9 cellular contexts compared by ENCODE assay signal in the genomic region with DNA sequence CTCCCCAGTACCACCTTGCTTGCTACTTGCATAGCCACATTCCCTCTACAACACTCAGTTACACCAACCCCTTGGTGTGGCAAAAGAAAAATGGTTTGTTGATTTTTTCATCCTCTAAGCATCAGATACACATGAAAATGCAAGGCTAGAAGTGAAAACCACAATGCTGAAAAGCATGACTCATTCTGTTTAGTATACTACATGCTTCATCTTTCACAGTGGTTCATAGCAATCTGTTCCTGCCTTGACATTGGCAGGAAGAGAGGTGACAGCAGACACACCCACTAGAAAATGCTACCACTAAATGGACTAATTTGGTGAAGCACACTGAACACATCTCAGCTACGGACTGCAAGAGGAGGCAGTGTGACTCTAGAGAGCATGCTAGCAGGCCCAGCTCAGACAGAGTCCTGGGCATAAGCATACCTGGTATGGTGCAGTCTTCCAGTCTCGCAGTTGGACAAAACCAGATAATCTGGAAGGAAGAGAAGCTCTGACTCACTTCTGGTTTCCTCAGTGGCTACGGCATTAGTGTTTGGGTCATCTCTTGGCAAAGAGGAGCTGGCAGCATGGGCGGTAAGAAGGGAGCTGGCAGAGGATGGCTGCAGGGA. TPM values are rescaled to one million over a fixed set of nuclear protein-coding genes. Genes with fewer than 3 reads are reported as not detected.
DNase-seq lines count a peak whose midpoint lies in the region; ATAC-seq and TF ChIP-seq lines count a peak whose summit lies in the region.
"Had no signal": no experiment of that assay in that cellular context is flagged by ENCODE, and none has a peak within 500 bp of the region (broad histone marks: within the 10 kb centered on the region; RNA-seq: fewer than 3 reads in every experiment).

No MANE protein-coding gene starts in this region.

- peak; percentile 74 for ATAC-seq in HG02588 (IDR thresholded peaks at IDR 0.05; ENCODE audit: unreplicated experiment)

- 0 out of 2 replicates have a peak overlapping the region, but pooled peaks have one; percentile 7 for H3K4me2 ChIP-seq in OCI-LY3 (ENCODE audit: low read length)
- H3K4me2 ChIP-seq: BLaER1 had no signal

- POLR2A ChIA-PET in activated CD4-positive, alpha-beta T cell treated with anti-CD3 and anti-CD28 coated beads, Interleukin-2, amount 10 ng/mL, durations not matched to agents 7 days and 5 days (lab: Charles Lee) = interaction anchor here (0.6 kb wide), 1 partner anchor 57 kb away, joined by 4 read pairs; no protein-coding TSS in a partner anchor

- no peaks in the 10 kb centered on the region for H3K36me3 ChIP-seq in OCI-LY3 (replicated peaks; ENCODE audit: low read depth, low read length)

- no peak for TF ChIP-seq POLR2A in erythroblast (IDR thresholded peaks at IDR 0.05; ENCODE audit: low read length)

- H3K36me3 Mint-ChIP-seq in activated CD4-positive, alpha-beta T cell treated with anti-CD3 and anti-CD28 coated beads, Interleukin-2, amount 10 ng/mL, durations not matched to agents 7 days and 5 days (ENCODE audit: low read depth) = peaks cover 23% of the 10 kb centered on the region

- 0 out of 2 replicates have a peak, but pooled peaks cover 6% of the 10 kb centered on the region for H3K27me3 ChIP-seq in OCI-LY3 (ENCODE audit: low read depth, low read length)

- DNase-seq in activated CD4-positive, alpha-beta T cell treated with anti-CD3 and anti-CD28 coated beads, Interleukin-2, amount 10 ng/mL, durations not matched to agents 7 days and 5 days = peak; percentile 62
- DNase-seq in activated CD4-positive, alpha-beta T cell treated with anti-CD3 and anti-CD28 coated beads for 1 hour = no peak
- DNase-seq in fibroblast of pulmonary artery (ENCODE audit: low read depth) (peak; percentile 63), mesenteric fat pad (ENCODE audit: low spot score) (no peak), NCI-H1417 (lab: John Stamatoyannopoulos, UW) (no peak), erythroblast (lab: John Stamatoyannopoulos, UW) (no peak)

- H3K27ac ChIP-seq in OCI-LY3 (ENCODE audit: low read length) = no peak overlapping the region
- H3K27ac ChIP-seq: BLaER1 had no signal

- no peak overlapping the region for H2AFZ ChIP-seq in OCI-LY3 (ENCODE audit: low read depth, low read length)

- CTCF ChIA-PET in activated CD4-positive, alpha-beta T cell treated with anti-CD3 and anti-CD28 coated beads, Interleukin-2, amount 10 ng/mL, durations not matched to agents 7 days and 5 days (lab: Charles Lee) = interaction anchor here (0.6 to 1.1 kb wide), 4 partner anchors 9 to 37 kb away, joined by 3 read pairs; no protein-coding TSS in a partner anchor

- H3K4me1 Mint-ChIP-seq in activated CD4-positive, alpha-beta T cell treated with anti-CD3 and anti-CD28 coated beads, Interleukin-2, amount 10 ng/mL, durations not matched to agents 7 days and 5 days = peaks cover 50% of the 10 kb centered on the region

- no peaks in the 10 kb centered on the region for H3K9me3 ChIP-seq in OCI-LY3 (ENCODE audit: insufficient read depth, low read length)

- TF ChIP-seq CTCF in OCI-LY3 (IDR thresholded peaks at IDR 0.05; ENCODE audit: low read depth, low read length) (no peak), fibroblast of pulmonary artery (IDR thresholded peaks at IDR 0.05; ENCODE audit: low read length, missing control alignments) (no peak)

- H3K27me3 Mint-ChIP-seq in activated CD4-positive, alpha-beta T cell treated with anti-CD3 and anti-CD28 coated beads, Interleukin-2, amount 10 ng/mL, durations not matched to agents 7 days and 5 days = no peaks in the 10 kb centered on the region

- H3K9ac ChIP-seq in OCI-LY3 (ENCODE audit: low read length) = no peak overlapping the region
- H3K9ac ChIP-seq: BLaER1 had no signal

- no peaks in the 10 kb centered on the region for H4K20me1 ChIP-seq in OCI-LY3 (ENCODE audit: insufficient read depth, low read length)

- peaks cover 1% of the 10 kb centered on the region for H3K9me3 Mint-ChIP-seq in activated CD4-positive, alpha-beta T cell treated with anti-CD3 and anti-CD28 coated beads, Interleukin-2, amount 10 ng/mL, durations not matched to agents 7 days and 5 days

- no peaks in the 10 kb centered on the region for H3K79me2 ChIP-seq in OCI-LY3 (ENCODE audit: low read length)

- peak overlapping the region; percentile 52 for H3K4me3 Mint-ChIP-seq in activated CD4-positive, alpha-beta T cell treated with anti-CD3 and anti-CD28 coated beads, Interleukin-2, amount 10 ng/mL, durations not matched to agents 7 days and 5 days

- H3K4me1 ChIP-seq in OCI-LY3 (ENCODE audit: low read length) = peaks cover 17% of the 10 kb centered on the region

- H3K4me3 ChIP-seq in OCI-LY3 (ENCODE audit: low read length) = no peak overlapping the region
- no peak overlapping the region for H3K4me3 ChIP-seq in fibroblast of pulmonary artery (replicated peaks; ENCODE audit: low read depth, low read length)
- H3K4me3 ChIP-seq: BLaER1 had no signal

- peak overlapping the region; percentile 80 for H3K27ac Mint-ChIP-seq in activated CD4-positive, alpha-beta T cell treated with anti-CD3 and anti-CD28 coated beads, Interleukin-2, amount 10 ng/mL, durations not matched to agents 7 days and 5 days

RNA-seq across cellular contexts. Expression of a gene that starts 38.0 kb away (rescaled TPM):
- 1 to 10 TPM; 4.5 to 5.5 TPM for total RNA-seq in activated CD4-positive, alpha-beta T cell treated with anti-CD3 and anti-CD28 coated beads, Interleukin-2, amount 10 ng/mL, durations not matched to agents 7 days and 5 days
- 13.7 TPM for total RNA-seq in mesenteric fat pad

RNA-seq across cellular contexts. Expression of a gene that starts 49.8 kb away (rescaled TPM):
- total RNA-seq in activated CD4-positive, alpha-beta T cell treated with anti-CD3 and anti-CD28 coated beads, Interleukin-2, amount 10 ng/mL, durations not matched to agents 7 days and 5 days = 10 to 100 TPM; 64.7 to 69.3 TPM
- total RNA-seq in mesenteric fat pad = 46.8 TPM

RNA-seq across cellular contexts. Expression of a gene that starts 59.5 kb away (rescaled TPM):
- not detected for total RNA-seq in activated CD4-positive, alpha-beta T cell treated with anti-CD3 and anti-CD28 coated beads, Interleukin-2, amount 10 ng/mL, durations not matched to agents 7 days and 5 days
- total RNA-seq in mesenteric fat pad = not detected

Comparison
In these comparisons a context has a peak if more than half of its experiments do, and no peak if none do; other contexts are left out.
1. DNase-seq: peak in activated CD4-positive, alpha-beta T cell treated with anti-CD3 and anti-CD28 coated beads, Interleukin-2, amount 10 ng/mL, durations not matched to agents 7 days and 5 days (single experiment) and fibroblast of pulmonary artery (single experiment); none in activated CD4-positive, alpha-beta T cell treated with anti-CD3 and anti-CD28 coated beads for 1 hour (single experiment), mesenteric fat pad (single experiment), NCI-H1417 (0 of 3) and erythroblast (0 of 2).